ENCODE assay signal across 30 cellular contexts in genomic region chr20:64266988-64267387, GRCh38.
"Had no signal": no experiment of that assay in that cellular context is flagged by ENCODE, and none has a peak within 500 bp of the region (broad histone marks: within the 10 kb centered on the region; RNA-seq: fewer than 3 reads in every experiment).

No MANE protein-coding gene starts in this region.

- H3K27ac ChIP-seq: dorsolateral prefrontal cortex, epithelial cell of prostate, gastroesophageal sphincter, parathyroid adenoma, prostate gland, skin epidermis, spleen, testis, tibial artery had no signal

- H3K4me3 ChIP-seq: dorsolateral prefrontal cortex, gastroesophageal sphincter, heart left ventricle, mucosa of descending colon, prostate gland, skin epidermis, spleen, testis, tibial artery had no signal

- H3K9me3 ChIP-seq: gastroesophageal sphincter, heart left ventricle, mucosa of descending colon, prostate gland, spleen, testis, tibial artery had no signal

- H3K36me3 ChIP-seq: prostate gland had no signal

- H3K4me1 ChIP-seq: parathyroid adenoma, prostate gland had no signal

- H3K27me3 ChIP-seq: dorsolateral prefrontal cortex, gastroesophageal sphincter, heart left ventricle, spleen, testis, tibial artery had no signal

- DNase-seq: central memory CD4-positive, alpha-beta T cell; dorsolateral prefrontal cortex; effector CD4-positive, alpha-beta T cell; foreskin fibroblast; heart left ventricle; hippocampal formation; immature natural killer cell; islet precursor cell; kidney glomerular epithelial cell; left colon; mesenchymal stem cell; mucosa of descending colon; naive thymus-derived CD8-positive, alpha-beta T cell; nephron progenitor cell; nucleus accumbens; spleen; stimulated activated CD4-positive, alpha-beta T cell treated with anti-CD3 and anti-CD28 coated beads, Interleukin-4, amount 100 ng/mL, for 4 hours; stimulated activated naive CD8-positive, alpha-beta T cell treated with anti-CD3 and anti-CD28 coated beads, Interleukin-15, Interleukin-2, amounts not matched to agents 100 U/mL and 50 U/mL, for 24 hours; substantia nigra; testis; tibial artery had no signal

- FAIRE-seq: colon had no signal

- ATAC-seq: esophagus mucosa; gastroesophageal sphincter; left colon; mucosa of descending colon; naive thymus-derived CD8-positive, alpha-beta T cell; sciatic nerve; stimulated activated memory B cell treated with anti-CD40 and anti-IgM and Interleukin-4, amounts not matched to agents 10 μg/mL and 1 μg/mL and 100 μg/mL, for 72 hours; stimulated activated naive CD8-positive, alpha-beta T cell treated with anti-CD3 and anti-CD28 coated beads, Interleukin-15, Interleukin-2, amounts not matched to agents 100 U/mL and 50 U/mL, for 24 hours had no signal
